In genomic region chr10:124971276-124971675, GRCh38 we compare ENCODE assay signal across 13 cellular contexts. TPM values are rescaled to one million over a fixed set of nuclear protein-coding genes. Genes with fewer than 3 reads are reported as not detected.
DNase-seq lines count a peak whose midpoint lies in the region; ATAC-seq and TF ChIP-seq lines count a peak whose summit lies in the region.
"Had no signal": no experiment of that assay in that cellular context is flagged by ENCODE, and none has a peak within 500 bp of the region (broad histone marks: within the 10 kb centered on the region; RNA-seq: fewer than 3 reads in every experiment).

No MANE protein-coding gene starts in this region.

- ATAC-seq in GM19395 (IDR thresholded peaks at IDR 0.05; ENCODE audit: unreplicated experiment) = peak; percentile 57
- peak; percentile 66 for ATAC-seq in HG02870 (IDR thresholded peaks at IDR 0.05; ENCODE audit: unreplicated experiment)

- H3K4me1 ChIP-seq in fibroblast of lung (ENCODE audit: control insufficient read depth, extremely low read depth, insufficient read depth, low read length) (peaks cover 6% of the 10 kb centered on the region), skeletal muscle tissue (ENCODE audit: control insufficient read depth in 3 of 3, insufficient read depth in 3 of 3, low read length in 3 of 3) (peaks cover 13 to 33% (median 17%) of the 10 kb centered on the region in 3 donors)
- H3K4me1 ChIP-seq: pancreas had no signal

- H3K36me3 ChIP-seq in fibroblast of lung (ENCODE audit: control insufficient read depth, insufficient read depth, low read length) (peaks cover 12% of the 10 kb centered on the region), skeletal muscle tissue (ENCODE audit: control insufficient read depth in 3 of 3, insufficient read depth in 3 of 3, low read length in 3 of 3) (peaks cover 13 to 28% (median 21%) of the 10 kb centered on the region in 3 donors)

- in situ Hi-C loops in G401 (cut with HindIII; ENCODE audit: low sequenced_read_pairs) = no loop called here

- no peak overlapping the region for H2AFZ ChIP-seq in fibroblast of lung (ENCODE audit: low read length)

- H3K9ac ChIP-seq in fibroblast of lung (ENCODE audit: insufficient read depth, low read length) (no peak overlapping the region), skeletal muscle tissue (ENCODE audit: low read depth in 1 of 3, low read length in 3 of 3) (peak overlapping the region in 1 of 3 donors; percentile 18)

- H3K4me2 ChIP-seq in fibroblast of lung (ENCODE audit: extremely low read depth, insufficient read depth, low read length) = no peak overlapping the region

- DNase-seq in fibroblast of lung (ENCODE audit: low read depth in 2 of 2) (peak in 1 of 2 donors; percentile 28), cerebellar nuclear complex (lab: John Stamatoyannopoulos, UW) (no peak), G401 (ENCODE audit: low spot score) (no peak)
- DNase-seq in stimulated activated CD4-positive, alpha-beta T cell treated with anti-CD3 and anti-CD28 coated beads, Interleukin-1b, Interleukin-23, amount 100 ng/mL, for 48 hours = no peak
- DNase-seq: activated CD4-positive, alpha-beta memory T cell treated with anti-CD3 and anti-CD28 coated beads for 36 hours; NCI-H446; pancreas had no signal

- H3K4me3 ChIP-seq in fibroblast of lung (replicated peaks in 1 of 4; ENCODE audit: control extremely low read depth in 1 of 4, insufficient read depth in 1 of 4, low read depth in 3 of 4, low read length in 4 of 4) (no peak overlapping the region), skeletal muscle tissue (ENCODE audit: low read length in 3 of 3) (no peak overlapping the region)
- H3K4me3 ChIP-seq: pancreas, SK-N-MC, vagina had no signal

- H3K27ac ChIP-seq in fibroblast of lung (ENCODE audit: insufficient read depth, low read length) (peak overlapping the region; percentile 2), skeletal muscle tissue (ENCODE audit: low read depth, low read length) (peak overlapping the region; percentile 29)
- H3K27ac ChIP-seq: epithelial cell of prostate, pancreas, SK-N-MC, vagina had no signal

- no peaks in the 10 kb centered on the region for H3K9me3 ChIP-seq in fibroblast of lung (ENCODE audit: control insufficient read depth, insufficient read depth, low read depth, low read length)
- no peaks in the 10 kb centered on the region for H3K9me3 ChIP-seq in skeletal muscle tissue (ENCODE audit: control insufficient read depth in 3 of 3, low read length in 3 of 3)
- H3K9me3 ChIP-seq: pancreas, vagina had no signal

- no peaks in the 10 kb centered on the region for H3K27me3 ChIP-seq in fibroblast of lung (ENCODE audit: control insufficient read depth, insufficient read depth, low read length)
- no peaks in the 10 kb centered on the region for H3K27me3 ChIP-seq in skeletal muscle tissue (ENCODE audit: control insufficient read depth in 3 of 3, insufficient read depth in 3 of 3, low read length in 3 of 3)
- H3K27me3 ChIP-seq: pancreas, vagina had no signal

- no peak for TF ChIP-seq CTCF in fibroblast of lung (conservative IDR thresholded peaks at IDR 0.05 in 1 of 2, IDR thresholded peaks at IDR 0.05 in 1 of 2; ENCODE audit: low read depth in 1 of 2, low read length in 2 of 2)

- H4K20me1 ChIP-seq in fibroblast of lung (ENCODE audit: control insufficient read depth, extremely low read depth, insufficient read depth, low read length) = no peaks in the 10 kb centered on the region

- peaks cover 28% of the 10 kb centered on the region for H3K79me2 ChIP-seq in fibroblast of lung (ENCODE audit: control insufficient read depth, insufficient read depth, low read length)

RNA-seq across cellular contexts. Expression of gene ZRANB1, which starts 29.4 kb away (rescaled TPM):
- 32.9 and 39.3 TPM in 2 replicates for total RNA-seq in fibroblast of lung
- 18.1 and 26.5 TPM in 2 replicates for polyA plus RNA-seq in fibroblast of lung
- 11.2 and 14.7 TPM in 2 replicates for polyA plus RNA-seq in fibroblast of lung (2012)
- 5.1 and 8.7 TPM in 2 replicates for polyA minus RNA-seq in fibroblast of lung (ENCODE audit: low replicate concordance)
- 36.5 TPM for total RNA-seq in skeletal muscle tissue
- total RNA-seq in G401 (2014; rRNA removed; shearing (Covaris generic)) = 15.0 and 17.3 TPM in 2 replicates
